ENCODE assay signal across 1 cellular context in genomic region chr3:187063286-187064081, GRCh38.
TF ChIP-seq lines count a peak whose summit lies in the region.

No MANE protein-coding gene starts in this region.

TF ChIP-seq in HepG2, 621 proteins besides CTCF, POLR2A, EP300 and RAD21 (continued from another document):
- TF ChIP-seq, protein P1, sequence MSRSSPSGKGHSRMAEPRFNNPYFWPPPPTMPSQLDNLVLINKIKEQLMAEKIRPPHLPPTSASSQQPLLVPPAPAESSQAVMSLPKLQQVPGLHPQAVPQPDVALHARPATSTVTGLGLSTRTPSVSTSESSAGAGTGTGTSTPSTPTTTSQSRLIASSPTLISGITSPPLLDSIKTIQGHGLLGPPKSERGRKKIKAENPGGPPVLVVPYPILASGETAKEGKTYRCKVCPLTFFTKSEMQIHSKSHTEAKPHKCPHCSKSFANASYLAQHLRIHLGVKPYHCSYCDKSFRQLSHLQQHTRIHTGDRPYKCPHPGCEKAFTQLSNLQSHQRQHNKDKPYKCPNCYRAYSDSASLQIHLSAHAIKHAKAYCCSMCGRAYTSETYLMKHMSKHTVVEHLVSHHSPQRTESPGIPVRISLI (CRISPR knock-in tag; IDR thresholded peaks at IDR 0.05; ENCODE audit: borderline replicate concordance) = peak; percentile 82; the same call in 1 of the 2 replicates
- TF ChIP-seq TEAD3 (CRISPR knock-in tag; optimal IDR thresholded peaks at IDR 0.05; ENCODE audit: borderline replicate concordance) (peak; percentile 99), RFXAP (CRISPR knock-in tag; IDR thresholded peaks at IDR 0.05; ENCODE audit: borderline replicate concordance) (0 out of 2 replicates have a peak, but pooled peaks have one; percentile 4), CREM (IDR thresholded peaks at IDR 0.05) (peak; percentile 34; the same call in 1 of the 2 replicates), CREM (CRISPR knock-in tag; IDR thresholded peaks at IDR 0.05) (no peak), KLF16 (CRISPR knock-in tag; IDR thresholded peaks at IDR 0.05) (0 out of 4 replicates have a peak, but pooled peaks of 1 of the 2 experiments have one; percentile 3), KLF9 (CRISPR knock-in tag; IDR thresholded peaks at IDR 0.05; ENCODE audit: low read depth) (no peak), ZSCAN31 (CRISPR knock-in tag; IDR thresholded peaks at IDR 0.05; ENCODE audit: low read depth) (0 out of 2 replicates have a peak, but pooled peaks have one; percentile 25), SOX5 (CRISPR knock-in tag; IDR thresholded peaks at IDR 0.05; ENCODE audit: borderline replicate concordance) (peak; percentile 24; the same call in 1 of the 2 replicates), KMT2A (CRISPR knock-in tag; IDR thresholded peaks at IDR 0.05) (no peak), ZNF101 (CRISPR knock-in tag; IDR thresholded peaks at IDR 0.05; ENCODE audit: borderline replicate concordance, low read depth) (no peak), ZNF878 (CRISPR knock-in tag; IDR thresholded peaks at IDR 0.05) (no peak), ELF3 (CRISPR knock-in tag; IDR thresholded peaks at IDR 0.05) (peak; percentile 18; the same call in 1 of the 2 replicates), ETV5 (CRISPR knock-in tag; IDR thresholded peaks at IDR 0.05; ENCODE audit: borderline replicate concordance) (peak; percentile 56; the same call in 1 of the 2 replicates), ZNF263 (CRISPR knock-in tag; IDR thresholded peaks at IDR 0.05) (peak; percentile 66), FOXM1 (CRISPR knock-in tag; IDR thresholded peaks at IDR 0.05) (no peak), HMG20A (CRISPR knock-in tag; IDR thresholded peaks at IDR 0.05; ENCODE audit: borderline replicate concordance) (peak; percentile 52; the same call in 1 of the 2 replicates), FOXP4 (CRISPR knock-in tag; IDR thresholded peaks at IDR 0.05) (peak; percentile 37), FOSL2 (CRISPR knock-in tag; IDR thresholded peaks at IDR 0.05) (peak; percentile 57), MED1 (CRISPR knock-in tag; IDR thresholded peaks at IDR 0.05) (peak; percentile 37), ZBTB38 (CRISPR knock-in tag; IDR thresholded peaks at IDR 0.05) (peak; percentile 45; the same call in 1 of the 2 replicates), SSRP1 (CRISPR knock-in tag; IDR thresholded peaks at IDR 0.05) (0 out of 2 replicates have a peak, but pooled peaks have one; percentile 18), MAFG (CRISPR knock-in tag; IDR thresholded peaks at IDR 0.05) (no peak), SCMH1 (CRISPR knock-in tag; IDR thresholded peaks at IDR 0.05; ENCODE audit: borderline replicate concordance) (no peak), BCL6 (CRISPR knock-in tag; IDR thresholded peaks at IDR 0.05) (peak; percentile 49; the same call in 1 of the 2 replicates), SAP130 (CRISPR knock-in tag; IDR thresholded peaks at IDR 0.05; ENCODE audit: low read depth) (peak; percentile 55; the same call in 1 of the 2 replicates), SPEN (CRISPR knock-in tag; IDR thresholded peaks at IDR 0.05; ENCODE audit: low read depth) (no peak), TBX2 (CRISPR knock-in tag; IDR thresholded peaks at IDR 0.05; ENCODE audit: borderline replicate concordance) (0 out of 2 replicates have a peak, but pooled peaks have one; percentile 12), TCF7 (IDR thresholded peaks at IDR 0.05; ENCODE audit: low read depth) (peak; percentile 67; the same call in 1 of the 2 replicates), NCOA1 (CRISPR knock-in tag; IDR thresholded peaks at IDR 0.05) (no peak), STAG1 (CRISPR knock-in tag; IDR thresholded peaks at IDR 0.05) (peak; percentile 43; the same call in 1 of the 2 replicates), SALL1 (CRISPR knock-in tag; IDR thresholded peaks at IDR 0.05) (peak; percentile 32; the same call in 1 of the 2 replicates), ZNF282 (IDR thresholded peaks at IDR 0.05; ENCODE audit: partially characterized antibody) (no peak), ARID5B (CRISPR knock-in tag; IDR thresholded peaks at IDR 0.05) (peak; percentile 34; the same call in 1 of the 2 replicates), CCAR2 (optimal IDR thresholded peaks at IDR 0.05; ENCODE audit: low read depth, low read length) (no peak), AKAP8 (CRISPR knock-in tag; IDR thresholded peaks at IDR 0.05) (no peak), TBP (CRISPR knock-in tag; IDR thresholded peaks at IDR 0.05) (no peak), SOX13 (IDR thresholded peaks at IDR 0.05) (no peak), SOX13 (CRISPR knock-in tag; conservative IDR thresholded peaks at IDR 0.05 in 1 of 2, IDR thresholded peaks at IDR 0.05 in 1 of 2) (peak in 1 of 2 experiments; percentile 44; a peak in 2 of 4 replicates), GMEB1 (CRISPR knock-in tag; IDR thresholded peaks at IDR 0.05; ENCODE audit: borderline replicate concordance) (no peak)
- TF ChIP-seq, protein P2, sequence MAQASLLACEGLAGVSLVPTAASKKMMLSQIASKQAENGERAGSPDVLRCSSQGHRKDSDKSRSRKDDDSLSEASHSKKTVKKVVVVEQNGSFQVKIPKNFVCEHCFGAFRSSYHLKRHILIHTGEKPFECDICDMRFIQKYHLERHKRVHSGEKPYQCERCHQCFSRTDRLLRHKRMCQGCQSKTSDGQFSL (CRISPR knock-in tag; IDR thresholded peaks at IDR 0.05) = no peak
- TF ChIP-seq, protein P3, sequence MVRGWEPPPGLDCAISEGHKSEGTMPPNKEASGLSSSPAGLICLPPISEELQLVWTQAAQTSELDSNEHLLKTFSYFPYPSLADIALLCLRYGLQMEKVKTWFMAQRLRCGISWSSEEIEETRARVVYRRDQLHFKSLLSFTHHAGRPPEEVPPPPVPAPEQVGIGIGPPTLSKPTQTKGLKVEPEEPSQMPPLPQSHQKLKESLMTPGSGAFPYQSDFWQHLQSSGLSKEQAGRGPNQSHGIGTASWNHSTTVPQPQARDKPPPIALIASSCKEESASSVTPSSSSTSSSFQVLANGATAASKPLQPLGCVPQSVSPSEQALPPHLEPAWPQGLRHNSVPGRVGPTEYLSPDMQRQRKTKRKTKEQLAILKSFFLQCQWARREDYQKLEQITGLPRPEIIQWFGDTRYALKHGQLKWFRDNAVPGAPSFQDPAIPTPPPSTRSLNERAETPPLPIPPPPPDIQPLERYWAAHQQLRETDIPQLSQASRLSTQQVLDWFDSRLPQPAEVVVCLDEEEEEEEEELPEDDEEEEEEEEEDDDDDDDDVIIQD (CRISPR knock-in tag; IDR thresholded peaks at IDR 0.05; ENCODE audit: low read depth) = 0 out of 2 replicates have a peak, but pooled peaks have one; percentile 33
- TF ChIP-seq, protein P4, sequence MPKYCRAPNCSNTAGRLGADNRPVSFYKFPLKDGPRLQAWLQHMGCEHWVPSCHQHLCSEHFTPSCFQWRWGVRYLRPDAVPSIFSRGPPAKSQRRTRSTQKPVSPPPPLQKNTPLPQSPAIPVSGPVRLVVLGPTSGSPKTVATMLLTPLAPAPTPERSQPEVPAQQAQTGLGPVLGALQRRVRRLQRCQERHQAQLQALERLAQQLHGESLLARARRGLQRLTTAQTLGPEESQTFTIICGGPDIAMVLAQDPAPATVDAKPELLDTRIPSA (CRISPR knock-in tag; IDR thresholded peaks at IDR 0.05; ENCODE audit: borderline replicate concordance) = no peak
- TF ChIP-seq, protein P5, sequence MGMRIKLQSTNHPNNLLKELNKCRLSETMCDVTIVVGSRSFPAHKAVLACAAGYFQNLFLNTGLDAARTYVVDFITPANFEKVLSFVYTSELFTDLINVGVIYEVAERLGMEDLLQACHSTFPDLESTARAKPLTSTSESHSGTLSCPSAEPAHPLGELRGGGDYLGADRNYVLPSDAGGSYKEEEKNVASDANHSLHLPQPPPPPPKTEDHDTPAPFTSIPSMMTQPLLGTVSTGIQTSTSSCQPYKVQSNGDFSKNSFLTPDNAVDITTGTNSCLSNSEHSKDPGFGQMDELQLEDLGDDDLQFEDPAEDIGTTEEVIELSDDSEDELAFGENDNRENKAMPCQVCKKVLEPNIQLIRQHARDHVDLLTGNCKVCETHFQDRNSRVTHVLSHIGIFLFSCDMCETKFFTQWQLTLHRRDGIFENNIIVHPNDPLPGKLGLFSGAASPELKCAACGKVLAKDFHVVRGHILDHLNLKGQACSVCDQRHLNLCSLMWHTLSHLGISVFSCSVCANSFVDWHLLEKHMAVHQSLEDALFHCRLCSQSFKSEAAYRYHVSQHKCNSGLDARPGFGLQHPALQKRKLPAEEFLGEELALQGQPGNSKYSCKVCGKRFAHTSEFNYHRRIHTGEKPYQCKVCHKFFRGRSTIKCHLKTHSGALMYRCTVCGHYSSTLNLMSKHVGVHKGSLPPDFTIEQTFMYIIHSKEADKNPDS (CRISPR knock-in tag; IDR thresholded peaks at IDR 0.05) = 0 out of 2 replicates have a peak, but pooled peaks have one; percentile 32
- TF ChIP-seq, protein P6, sequence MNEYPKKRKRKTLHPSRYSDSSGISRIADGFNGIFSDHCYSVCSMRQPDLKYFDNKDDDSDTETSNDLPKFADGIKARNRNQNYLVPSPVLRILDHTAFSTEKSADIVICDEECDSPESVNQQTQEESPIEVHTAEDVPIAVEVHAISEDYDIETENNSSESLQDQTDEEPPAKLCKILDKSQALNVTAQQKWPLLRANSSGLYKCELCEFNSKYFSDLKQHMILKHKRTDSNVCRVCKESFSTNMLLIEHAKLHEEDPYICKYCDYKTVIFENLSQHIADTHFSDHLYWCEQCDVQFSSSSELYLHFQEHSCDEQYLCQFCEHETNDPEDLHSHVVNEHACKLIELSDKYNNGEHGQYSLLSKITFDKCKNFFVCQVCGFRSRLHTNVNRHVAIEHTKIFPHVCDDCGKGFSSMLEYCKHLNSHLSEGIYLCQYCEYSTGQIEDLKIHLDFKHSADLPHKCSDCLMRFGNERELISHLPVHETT (CRISPR knock-in tag; conservative IDR thresholded peaks at IDR 0.05) = no peak
